Comparison of ENCODE assay signal across 8 cellular contexts in the genomic region with DNA sequence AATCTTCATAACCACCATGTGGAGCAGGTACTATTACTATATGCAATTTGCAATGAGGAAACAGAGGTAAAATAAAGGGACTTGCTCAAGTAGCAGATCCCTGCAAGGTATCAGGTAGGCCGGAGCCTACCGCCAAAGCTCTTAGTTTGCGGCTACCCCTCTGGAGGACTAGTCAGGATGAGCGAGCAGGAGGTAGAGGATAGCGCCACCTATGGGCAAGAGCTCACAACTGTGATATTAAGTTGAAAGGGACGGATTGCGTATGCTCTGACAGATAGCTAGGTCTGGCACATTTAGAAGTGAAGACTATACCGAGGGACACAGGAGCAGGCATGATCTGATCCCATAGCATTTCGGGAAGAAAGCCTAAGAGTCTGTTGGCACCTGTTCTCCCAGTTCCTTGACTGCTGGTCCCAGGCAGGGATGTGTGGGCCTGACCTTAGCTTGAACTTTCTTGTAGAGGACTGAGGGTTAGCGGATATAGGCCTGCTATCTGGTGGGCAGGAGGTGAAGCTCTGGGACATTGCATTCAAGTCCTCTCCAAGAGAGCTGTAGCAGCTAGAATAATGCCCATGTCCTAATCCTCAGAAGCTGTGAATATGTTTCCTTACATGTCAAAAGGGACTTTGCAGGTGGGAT. TPM values are rescaled to one million over a fixed set of nuclear protein-coding genes. Genes with fewer than 3 reads are reported as not detected.
DNase-seq lines count a peak whose midpoint lies in the region; ATAC-seq and TF ChIP-seq lines count a peak whose summit lies in the region.

No MANE protein-coding gene starts in this region.

- peak; percentile 32 for DNase-seq in GM06990 (ENCODE audit: extremely low read depth, insufficient read length)
- peak; percentile 56 for DNase-seq in RPMI8226
- DNase-seq in endothelial cell (ENCODE audit: low spot score), result peak; percentile 66
- peak; percentile 42 for DNase-seq in stimulated activated CD4-positive, alpha-beta T cell treated with anti-CD3 and anti-CD28 coated beads, Interleukin-1b, Interleukin-23, amount 100 ng/mL, for 48 hours
- DNase-seq in inferior parietal cortex (ENCODE audit: extremely low spot score), result no peak

- no peaks in the 10 kb centered on the region for H3K9me3 Mint-ChIP-seq in endothelial cell (ENCODE audit: unreplicated experiment)

- no peaks in the 10 kb centered on the region for H3K4me1 Mint-ChIP-seq in endothelial cell (ENCODE audit: unreplicated experiment)

- no peak overlapping the region for H3K27ac ChIP-seq in 22Rv1

- no peaks in the 10 kb centered on the region for H3K36me3 Mint-ChIP-seq in endothelial cell (ENCODE audit: low read depth, unreplicated experiment)

- no peak overlapping the region for H3K27ac Mint-ChIP-seq in endothelial cell (ENCODE audit: unreplicated experiment)

- TF ChIP-seq CTCF in 22Rv1 (IDR thresholded peaks at IDR 0.05) (peak; percentile 83), GM06990 (IDR thresholded peaks at IDR 0.05; ENCODE audit: insufficient read depth, low read length, poor library complexity, severe bottlenecking) (peak; percentile 75), endothelial cell (IDR thresholded peaks at IDR 0.05; ENCODE audit: unreplicated experiment) (peak; percentile 80)

- H3K27me3 Mint-ChIP-seq in endothelial cell (ENCODE audit: unreplicated experiment), result no peaks in the 10 kb centered on the region

- H3K4me3 ChIP-seq in GM06990 (replicated peaks; ENCODE audit: low read depth, low read length), result no peak overlapping the region

- H3K27me3 ChIP-seq in GM06990 (replicated peaks; ENCODE audit: control insufficient read depth, insufficient read depth, low read length), result no peaks in the 10 kb centered on the region

- H3K4me3 Mint-ChIP-seq in endothelial cell (ENCODE audit: unreplicated experiment), result no peak overlapping the region

- ATAC-seq in HG03039 (IDR thresholded peaks at IDR 0.05; ENCODE audit: unreplicated experiment) (peak; percentile 48), HG03565 (IDR thresholded peaks at IDR 0.05; ENCODE audit: unreplicated experiment) (no peak)

- no peaks in the 10 kb centered on the region for H3K36me3 ChIP-seq in GM06990 (ENCODE audit: control insufficient read depth, insufficient read depth, low read length)

RNA-seq across cellular contexts. Expression of a gene that starts 48.0 kb away (rescaled TPM):
- not detected for total RNA-seq in endothelial cell (ENCODE audit: unreplicated experiment)
